ENCODE assay signal across 7 cellular contexts in genomic region chr2:222939208-222939846, GRCh38.
DNase-seq lines count a peak whose midpoint lies in the region; ATAC-seq, FAIRE-seq and TF ChIP-seq lines count a peak whose summit lies in the region.

No MANE protein-coding gene starts in this region.

- peak; percentile 87 for FAIRE-seq in astrocyte (lab: Jason Lieb, UNC)

- CTCF ChIA-PET in GM10248 (lab: Yijun Ruan, JAX), result interaction anchor here (0.7 to 2.4 kb wide), 23 partner anchors 9 to 285 kb away, joined by 3 to 17 read pairs (median 4); no protein-coding TSS in a partner anchor

- H3K36me3 ChIP-seq in Karpas-422 (ENCODE audit: insufficient read depth, low read length), result peaks cover 38% of the 10 kb centered on the region
- H3K36me3 ChIP-seq in astrocyte (ENCODE audit: insufficient read depth, low read length), result peaks cover 15% of the 10 kb centered on the region

- H3K9me3 ChIP-seq in Karpas-422 (ENCODE audit: low read length) (no peaks in the 10 kb centered on the region), T-helper 17 cell (ENCODE audit: control insufficient read depth, low read length, poor library complexity, severe bottlenecking) (peaks cover 9% of the 10 kb centered on the region), astrocyte (ENCODE audit: insufficient read depth, low read depth, low read length) (no peaks in the 10 kb centered on the region)

- peak; percentile 24 for DNase-seq in GM10248 (ENCODE audit: extremely low spot score)
- DNase-seq in Karpas-422, result peak; percentile 93
- DNase-seq in T-helper 17 cell, result peak in 1 of 3 donors; percentile 38
- peak; percentile 32 for DNase-seq in astrocyte (ENCODE audit: low read depth)
- peak; percentile 87 for DNase-seq in islet precursor cell
- peak; percentile 20 to 47 (median 22) for DNase-seq in stimulated activated CD4-positive, alpha-beta T cell treated with anti-CD3 and anti-CD28 coated beads, TNF-alpha, amount 100 ng/mL, for 24 hours (ENCODE audit: low read depth in 3 of 3)

- H3K9me2 ChIP-seq in Karpas-422 (replicated peaks; ENCODE audit: insufficient read depth, low read length), result no peaks in the 10 kb centered on the region

- H3K4me1 Mint-ChIP-seq in T-helper 17 cell (no peaks in the 10 kb centered on the region), astrocyte (ENCODE audit: low read depth, unreplicated experiment) (peaks cover 40% of the 10 kb centered on the region)

- H3K4me2 ChIP-seq in Karpas-422 (ENCODE audit: low read depth, low read length, poor library complexity, severe bottlenecking), result no peak overlapping the region
- peak overlapping the region; percentile 2 for H3K4me2 ChIP-seq in astrocyte (ENCODE audit: low read length)

- H3K27ac Mint-ChIP-seq in T-helper 17 cell (no peak overlapping the region), astrocyte (ENCODE audit: unreplicated experiment) (peak overlapping the region; percentile 59)

- H3K36me3 Mint-ChIP-seq in T-helper 17 cell (ENCODE audit: low read depth), result peaks cover 7% of the 10 kb centered on the region
- H3K36me3 Mint-ChIP-seq in astrocyte (ENCODE audit: low read depth, unreplicated experiment), result peaks cover 18% of the 10 kb centered on the region

- no peaks in the 10 kb centered on the region for H3K27me3 Mint-ChIP-seq in T-helper 17 cell
- H3K27me3 Mint-ChIP-seq in astrocyte (ENCODE audit: low read depth, unreplicated experiment), result no peaks in the 10 kb centered on the region

- peaks cover 4% of the 10 kb centered on the region; the same call in 1 of the 2 replicates for H3K4me1 ChIP-seq in Karpas-422 (ENCODE audit: low read length)
- peaks cover 5% of the 10 kb centered on the region for H3K4me1 ChIP-seq in astrocyte (ENCODE audit: insufficient read depth, low read length)

- no peaks in the 10 kb centered on the region for H3K9me3 Mint-ChIP-seq in astrocyte (ENCODE audit: unreplicated experiment)

- POLR2A ChIA-PET in GM10248 (lab: Yijun Ruan, JAX), result no interaction called here

- ATAC-seq in GM21717 (IDR thresholded peaks at IDR 0.05; ENCODE audit: unreplicated experiment) (peak; percentile 82), T-helper 17 cell (peak; percentile 85)

- no peaks in the 10 kb centered on the region; the same call in 1 of the 2 replicates for H3K79me2 ChIP-seq in Karpas-422 (ENCODE audit: low read length)
- H3K79me2 ChIP-seq in astrocyte (ENCODE audit: insufficient read depth, low read length), result peaks cover 8% of the 10 kb centered on the region

- H3K27me3 ChIP-seq in Karpas-422 (ENCODE audit: low read length) (no peaks in the 10 kb centered on the region), astrocyte (ENCODE audit: insufficient read depth, low read length) (no peaks in the 10 kb centered on the region)

- H2AFZ ChIP-seq in Karpas-422 (ENCODE audit: low read length) (no peak overlapping the region), astrocyte (ENCODE audit: low read depth, low read length) (no peak overlapping the region)

- H3K4me3 Mint-ChIP-seq in T-helper 17 cell (no peak overlapping the region), astrocyte (ENCODE audit: unreplicated experiment) (peak overlapping the region; percentile 56)

- peak; percentile 67 for TF ChIP-seq CTCF in GM10248 (IDR thresholded peaks at IDR 0.05; ENCODE audit: control extremely low read depth, extremely low read depth, low read depth, missing control alignments)
- TF ChIP-seq CTCF in astrocyte (IDR thresholded peaks at IDR 0.05; ENCODE audit: insufficient read depth, low read depth, low read length), result peak; percentile 90

- H3K27ac ChIP-seq in Karpas-422 (ENCODE audit: low read length), result no peak overlapping the region
- no peak overlapping the region for H3K27ac ChIP-seq in astrocyte (ENCODE audit: low read depth, low read length)

- H3K9ac ChIP-seq in Karpas-422 (ENCODE audit: low read length) (no peak overlapping the region), astrocyte (ENCODE audit: low read length) (no peak overlapping the region)

- H4K20me1 ChIP-seq in Karpas-422 (ENCODE audit: insufficient read depth, low read depth, low read length), result no peaks in the 10 kb centered on the region
- peaks cover 20% of the 10 kb centered on the region for H4K20me1 ChIP-seq in astrocyte (ENCODE audit: insufficient read depth, low read length)

- H3K4me3 ChIP-seq in Karpas-422 (ENCODE audit: low read length) (no peak overlapping the region), astrocyte (ENCODE audit: insufficient read depth, low read depth, low read length) (no peak overlapping the region)
